8 cellular contexts compared by ENCODE assay signal in genomic region chr3:32399030-32399620, GRCh38. TPM values are rescaled to one million over a fixed set of nuclear protein-coding genes. Genes with fewer than 3 reads are reported as not detected.
DNase-seq lines count a peak whose midpoint lies in the region; ATAC-seq and TF ChIP-seq lines count a peak whose summit lies in the region.

No MANE protein-coding gene starts in this region.

- H3K36me3 ChIP-seq in H7 (replicated peaks; ENCODE audit: control insufficient read depth, insufficient read depth, low read length) = no peaks in the 10 kb centered on the region; the same call in 1 of the 2 replicates
- no peaks in the 10 kb centered on the region for H3K36me3 ChIP-seq in SK-N-SH (replicated peaks in 1 of 2; ENCODE audit: control insufficient read depth in 1 of 2, insufficient read depth in 2 of 2, low read length in 1 of 2)

- TF ChIP-seq CTCF in SK-N-SH (IDR thresholded peaks at IDR 0.05) (peak; percentile 83), nephron progenitor cell (IDR thresholded peaks at IDR 0.05) (peak; percentile 73)

- peak; percentile 81 for TF ChIP-seq RAD21 in SK-N-SH (IDR thresholded peaks at IDR 0.05; ENCODE audit: low read length)

- H3K4me3 ChIP-seq in H7 (ENCODE audit: insufficient read depth, low read depth, low read length) (no peak overlapping the region), SK-N-SH (ENCODE audit: low read depth in 2 of 2, low read length in 1 of 2) (no peak overlapping the region; a peak in 1 of 4 replicates)

- H3K27me3 Mint-ChIP-seq in nephron progenitor cell (ENCODE audit: low read depth, poor library complexity) = peaks cover 9% of the 10 kb centered on the region

- no peak for TF ChIP-seq EP300 in SK-N-SH (IDR thresholded peaks at IDR 0.05; ENCODE audit: borderline replicate concordance in 1 of 2, low read depth in 1 of 2, low read length in 1 of 2)

- H2AFZ ChIP-seq in SK-N-SH (ENCODE audit: low read depth) = no peak overlapping the region

- no peak overlapping the region for H3K4me2 ChIP-seq in SK-N-SH

- peaks cover 7 to 8% of the 10 kb centered on the region in 2 experiments; a peak in 3 of 4 replicates for H3K4me1 ChIP-seq in SK-N-SH (ENCODE audit: control insufficient read depth in 1 of 2, insufficient read depth in 2 of 2, low read depth in 1 of 2, low read length in 1 of 2)

- no peak overlapping the region for H3K27ac ChIP-seq in SK-N-SH (ENCODE audit: low read depth in 2 of 2, low read length in 1 of 2)

- DNase-seq in NCI-H1694 (lab: John Stamatoyannopoulos, UW) = peak; percentile 59
- DNase-seq in NCI-H1694 treated with DMSO at 0.1 percent for 48 hours (lab: John Stamatoyannopoulos, UW) = no peak
- peak; percentile 60 for DNase-seq in H7
- DNase-seq in SK-N-SH = peak; percentile 52
- DNase-seq in effector CD4-positive, alpha-beta T cell = peak; percentile 55
- DNase-seq in nephron progenitor cell = peak; percentile 25

- peaks cover 81% of the 10 kb centered on the region for H3K79me2 ChIP-seq in SK-N-SH (ENCODE audit: insufficient read depth)

- WGBS in SK-N-SH (ENCODE audit: low lambda C conversion rate) = 53% methylated on average over 2 of the region's 2 CpGs

- no peak overlapping the region for H3K9ac ChIP-seq in SK-N-SH

- no peak for ATAC-seq in GM21515 (IDR thresholded peaks at IDR 0.05; ENCODE audit: unreplicated experiment)
- no peak for ATAC-seq in HG03354 (IDR thresholded peaks at IDR 0.05; ENCODE audit: poor library complexity, severe bottlenecking, unreplicated experiment)

- peaks cover 21% of the 10 kb centered on the region for H3F3A ChIP-seq in SK-N-SH (replicated peaks; ENCODE audit: insufficient read depth)

- peaks cover 57% of the 10 kb centered on the region for H3K4me1 Mint-ChIP-seq in nephron progenitor cell

- CTCF ChIA-PET in SK-N-SH (lab: Yijun Ruan, JAX) = interaction anchor here (0.7 to 4.4 kb wide), 11 partner anchors 8 to 223 kb away, joined by 3 to 34 read pairs (median 4); no protein-coding TSS in a partner anchor

- H3K9me3 Mint-ChIP-seq in nephron progenitor cell = no peaks in the 10 kb centered on the region

- peaks cover 15% of the 10 kb centered on the region for H3K36me3 Mint-ChIP-seq in nephron progenitor cell (ENCODE audit: low read depth)

- no peaks in the 10 kb centered on the region for H4K20me1 ChIP-seq in SK-N-SH (ENCODE audit: insufficient read depth)

- no peak overlapping the region for H3K27ac Mint-ChIP-seq in nephron progenitor cell

- POLR2A ChIA-PET in SK-N-SH (lab: Yijun Ruan, JAX) = no interaction called here

- H3K4me3 Mint-ChIP-seq in nephron progenitor cell = no peak overlapping the region

- H3K27me3 ChIP-seq in H7 (ENCODE audit: control insufficient read depth, insufficient read depth, low read length) = no peaks in the 10 kb centered on the region
- H3K27me3 ChIP-seq in SK-N-SH (ENCODE audit: insufficient read depth) = no peaks in the 10 kb centered on the region

- H3K9me2 ChIP-seq in SK-N-SH = no peaks in the 10 kb centered on the region

- H3K9me3 ChIP-seq in SK-N-SH = no peaks in the 10 kb centered on the region

TF ChIP-seq in SK-N-SH, 30 proteins besides CTCF, POLR2A, EP300 and RAD21:
- TF ChIP-seq SMC3 (IDR thresholded peaks at IDR 0.05; ENCODE audit: low read depth, low read length) (peak; percentile 44), GABPA (IDR thresholded peaks at IDR 0.05; ENCODE audit: low read depth) (no peak), JUND (IDR thresholded peaks at IDR 0.05) (no peak)

RNA-seq across cellular contexts. Expression of gene CMTM7, which starts 7.5 kb away (rescaled TPM):
- total RNA-seq in H7 (2014; rRNA removed; shearing (Covaris generic)) = 15.3 and 17.7 TPM in 2 replicates
- polyA plus RNA-seq in SK-N-SH (2012; rRNA removed) = 50.1 and 50.7 TPM in 2 replicates
- polyA plus RNA-seq in SK-N-SH (2012; cell fraction: cytosol; rRNA removed) = 30.3 and 39.5 TPM in 2 replicates
- 32.9 and 62.3 TPM in 2 replicates for polyA plus RNA-seq in SK-N-SH (2012; cell fraction: nucleus; rRNA removed)
